Comparison of ENCODE assay signal across 2 cellular contexts in genomic region chr10:88813200-88813599, GRCh38.
TF ChIP-seq lines count a peak whose summit lies in the region.

No MANE protein-coding gene starts in this region.

TF ChIP-seq in A549, 52 proteins besides CTCF, POLR2A, EP300 and RAD21:
- TF ChIP-seq ZFP36 (IDR thresholded peaks at IDR 0.05; ENCODE audit: borderline replicate concordance, partially characterized antibody), result no peak
- TF ChIP-seq NFE2L2 (conservative IDR thresholded peaks at IDR 0.05; ENCODE audit: low read length), result no peak
- peak; percentile 66 for TF ChIP-seq MAFK (IDR thresholded peaks at IDR 0.05; ENCODE audit: partially characterized antibody)
TF ChIP-seq in A549: peak in this region for 1.

TF ChIP-seq in IMR-90, 13 proteins besides CTCF, POLR2A, EP300 and RAD21:
- TF ChIP-seq MAFK (IDR thresholded peaks at IDR 0.05; ENCODE audit: low read depth, low read length), result peak; percentile 28; the same call in 1 of the 2 replicates
- TF ChIP-seq MXI1 (IDR thresholded peaks at IDR 0.05; ENCODE audit: borderline replicate concordance, low read depth, low read length), result no peak
